ENCODE assay signal across 8 cellular contexts in the genomic region with DNA sequence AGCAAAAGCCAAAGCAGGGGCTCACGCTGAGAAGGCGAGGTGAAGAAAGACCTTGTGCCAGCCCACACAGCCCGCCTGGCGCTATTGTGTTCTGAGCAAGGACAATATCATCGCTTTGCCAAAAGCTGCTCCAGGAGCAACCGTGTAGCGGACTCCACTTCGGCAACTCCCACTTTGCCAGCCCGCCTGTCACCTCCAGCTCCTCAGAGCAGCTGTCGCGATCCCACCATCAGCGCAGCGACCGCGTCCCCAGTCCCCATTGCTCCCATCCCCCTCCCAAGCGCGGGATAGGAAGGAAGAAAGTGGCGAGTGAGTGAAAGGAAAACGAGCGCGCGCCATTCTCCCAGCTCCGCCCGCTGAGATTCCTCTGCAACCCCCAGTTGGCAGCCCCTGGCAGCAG.
A peak's percentile ranks its signal among the peaks of the same experiment; 100 is the strongest.
DNase-seq lines count a peak whose midpoint lies in the region; ATAC-seq and TF ChIP-seq lines count a peak whose summit lies in the region.

No MANE protein-coding gene starts in this region.

- H3K4me3 ChIP-seq in AG10803 (ENCODE audit: low read length) (peak overlapping the region; percentile 69), astrocyte of the cerebellum (ENCODE audit: low read depth, low read length) (peak overlapping the region; percentile 65), iPS-11a (ENCODE audit: low read depth, low read length) (peak overlapping the region; percentile 69)

- DNase-seq in AG10803 (ENCODE audit: low read depth), result no peak
- peak; percentile 34 for DNase-seq in RKO (ENCODE audit: low spot score)
- DNase-seq in astrocyte of the cerebellum (ENCODE audit: low read depth), result no peak
- DNase-seq in retina, result peak; percentile 80
- no peak for DNase-seq in HPDE6-E6E7 (ENCODE audit: extremely low spot score)
- no peak for DNase-seq in NCI-H2029 treated with DMSO at 0.1 percent for 48 hours (lab: John Stamatoyannopoulos, UW)

- TF ChIP-seq CTCF in AG10803 (conservative IDR thresholded peaks at IDR 0.05; ENCODE audit: low read length) (no peak), astrocyte of the cerebellum (IDR thresholded peaks at IDR 0.05; ENCODE audit: low read depth, low read length, missing control alignments) (no peak)

- peak; percentile 26 for ATAC-seq in GM21786 (IDR thresholded peaks at IDR 0.05; ENCODE audit: unreplicated experiment)

- in situ Hi-C loops in astrocyte of the cerebellum (cut with HindIII; ENCODE audit: low sequenced_read_pairs), result no loop called here

Comparison
In these comparisons a context has a peak if more than half of its experiments do, and no peak if none do; other contexts are left out.
1. DNase-seq: peak in RKO (single experiment) and retina (single experiment); none in AG10803 (single experiment), astrocyte of the cerebellum (single experiment), HPDE6-E6E7 (single experiment) and NCI-H2029 treated with DMSO at 0.1 percent for 48 hours (single experiment).
2. Peak in every context shown above with its lines, with median percentiles within 50 percentile points of each other: H3K4me3 ChIP-seq.